Comparison of ENCODE assay signal across 8 cellular contexts in genomic region chr14:102086346-102086971, GRCh38.
DNase-seq lines count a peak whose midpoint lies in the region; ATAC-seq and TF ChIP-seq lines count a peak whose summit lies in the region.

No MANE protein-coding gene starts in this region.

- peak in 8 of 14 donors; percentile 26 to 77 (median 49) for DNase-seq in C1 segment of cervical spinal cord (lab: John Stamatoyannopoulos, UW)
- DNase-seq in HL-60 (ENCODE audit: low read depth in 1 of 2, low spot score in 1 of 2): peak in 1 of 2 experiments; percentile 18
- DNase-seq in T-helper 9 cell: peak; percentile 64
- peak in 15 of 61 donors; percentile 2 to 88 (median 50) for DNase-seq in caudate nucleus (lab: John Stamatoyannopoulos, UW)
- peak; percentile 68 for DNase-seq in kidney tubule cell (ENCODE audit: low spot score)
- DNase-seq in stimulated activated CD4-positive, alpha-beta T cell treated with anti-CD3 and anti-CD28 coated beads, Interleukin-2, amount 100 ng/mL, for 4 hours (ENCODE audit: low read depth): peak; percentile 53
- no peak for DNase-seq in foreskin melanocyte

- peak overlapping the region; percentile 58 for H3K4me3 ChIP-seq in HL-60 (replicated peaks; ENCODE audit: insufficient read depth, low read length)

- H3K27ac ChIP-seq in HL-60 (replicated peaks): peak overlapping the region; percentile 96
- peak overlapping the region; percentile 100 for H3K27ac ChIP-seq in caudate nucleus (ENCODE audit: low read depth, low read length)

- no peak for TF ChIP-seq CTCF in HL-60 (IDR thresholded peaks at IDR 0.05; ENCODE audit: insufficient read depth, low read length)

- no peaks in the 10 kb centered on the region for H3K27me3 ChIP-seq in HL-60 (ENCODE audit: insufficient read depth, poor library complexity, severe bottlenecking)

- ATAC-seq in GM19397 (IDR thresholded peaks at IDR 0.05; ENCODE audit: unreplicated experiment): peak; percentile 20
